ENCODE assay signal across 8 cellular contexts in genomic region chr6:166950443-166950821, GRCh38. TPM values are rescaled to one million over a fixed set of nuclear protein-coding genes. Genes with fewer than 3 reads are reported as not detected.
DNase-seq lines count a peak whose midpoint lies in the region; ATAC-seq and TF ChIP-seq lines count a peak whose summit lies in the region.

No MANE protein-coding gene starts in this region.

- H3K27ac Mint-ChIP-seq in stimulated activated naive CD8-positive, alpha-beta T cell treated with anti-CD3 and anti-CD28 coated beads, Interleukin-15, Interleukin-2, amounts not matched to agents 100 ng/mL and 50 ng/mL, for 24 hours: peak overlapping the region; percentile 89

- H3K9me3 Mint-ChIP-seq in stimulated activated naive CD8-positive, alpha-beta T cell treated with anti-CD3 and anti-CD28 coated beads, Interleukin-15, Interleukin-2, amounts not matched to agents 100 ng/mL and 50 ng/mL, for 24 hours: no peaks in the 10 kb centered on the region

- no peaks in the 10 kb centered on the region for H3K9me3 ChIP-seq in psoas muscle

- H3K36me3 Mint-ChIP-seq in stimulated activated naive CD8-positive, alpha-beta T cell treated with anti-CD3 and anti-CD28 coated beads, Interleukin-15, Interleukin-2, amounts not matched to agents 100 ng/mL and 50 ng/mL, for 24 hours (ENCODE audit: low read depth): peaks cover 38% of the 10 kb centered on the region

- peaks cover under 1% of the 10 kb centered on the region for H3K4me1 ChIP-seq in psoas muscle

- peaks cover 0 to 17% of the 10 kb centered on the region in 2 donors for H3K36me3 ChIP-seq in psoas muscle (ENCODE audit: insufficient read depth in 1 of 2, low read depth in 1 of 2)

- H3K4me1 Mint-ChIP-seq in stimulated activated naive CD8-positive, alpha-beta T cell treated with anti-CD3 and anti-CD28 coated beads, Interleukin-15, Interleukin-2, amounts not matched to agents 100 ng/mL and 50 ng/mL, for 24 hours (ENCODE audit: low read depth): peaks cover 56% of the 10 kb centered on the region

- ATAC-seq in stimulated activated naive CD8-positive, alpha-beta T cell treated with anti-CD3 and anti-CD28 coated beads, Interleukin-15, Interleukin-2, amounts not matched to agents 100 U/mL and 50 U/mL, for 24 hours: no peak
- ATAC-seq in HG03095 (IDR thresholded peaks at IDR 0.05; ENCODE audit: unreplicated experiment) (peak; percentile 43), psoas muscle (peak in 1 of 4 donors; percentile 44)

- intact Hi-C loops in psoas muscle (cut with DNase I): no loop called here

- H3K27me3 Mint-ChIP-seq in stimulated activated naive CD8-positive, alpha-beta T cell treated with anti-CD3 and anti-CD28 coated beads, Interleukin-15, Interleukin-2, amounts not matched to agents 100 ng/mL and 50 ng/mL, for 24 hours: no peaks in the 10 kb centered on the region

- peak overlapping the region; percentile 9 for H3K27ac ChIP-seq in psoas muscle

- H3K4me3 Mint-ChIP-seq in stimulated activated naive CD8-positive, alpha-beta T cell treated with anti-CD3 and anti-CD28 coated beads, Interleukin-15, Interleukin-2, amounts not matched to agents 100 ng/mL and 50 ng/mL, for 24 hours: peak overlapping the region; percentile 52

- no peak for DNase-seq in stimulated activated naive CD8-positive, alpha-beta T cell treated with anti-CD3 and anti-CD28 coated beads, Interleukin-15, Interleukin-2, amounts not matched to agents 100 U/mL and 50 U/mL, for 24 hours
- peak; percentile 31 for DNase-seq in activated naive CD4-positive, alpha-beta T cell treated with anti-CD3 and anti-CD28 coated beads, Interleukin-2, amount 50 U/mL, for 16 hours
- DNase-seq in psoas muscle (no peak), OCI-M1 (lab: John Stamatoyannopoulos, UW) (no peak), ecto neural progenitor cell (ENCODE audit: low spot score) (no peak), cerebellar cortex (ENCODE audit: low spot score) (no peak)

- no peak overlapping the region for H3K4me3 ChIP-seq in psoas muscle

- H3K27me3 ChIP-seq in psoas muscle (ENCODE audit: insufficient read depth in 3 of 3, low read length in 2 of 3): no peaks in the 10 kb centered on the region

- WGBS in psoas muscle, 3 donors: 81 to 96% (median 92%) methylated on average over 10 of the region's 10 CpGs

- no peak for TF ChIP-seq CTCF in psoas muscle (IDR thresholded peaks at IDR 0.05)

RNA-seq across cellular contexts. Expression of gene RNASET2, which starts 5.9 kb away (rescaled TPM):
- 10 to 100 TPM in 1 of 4 donors, 1 to 10 TPM in 3; 2.8 to 10.1 (median 6.5) TPM for total RNA-seq in psoas muscle
- polyA plus RNA-seq in psoas muscle: 1 to 10 TPM; 3.6 to 3.9 (median 3.7) TPM

RNA-seq across cellular contexts. Expression of gene CEP43, which starts 48.8 kb away (rescaled TPM):
- total RNA-seq in psoas muscle: 1 to 10 TPM; 3.0 to 7.9 (median 5.8) TPM
- 10 to 100 TPM in 1 of 3 donors, 1 to 10 TPM in 2; 3.7 to 18.8 (median 9.2) TPM for polyA plus RNA-seq in psoas muscle
